ENCODE assay signal across 8 cellular contexts in the genomic region with DNA sequence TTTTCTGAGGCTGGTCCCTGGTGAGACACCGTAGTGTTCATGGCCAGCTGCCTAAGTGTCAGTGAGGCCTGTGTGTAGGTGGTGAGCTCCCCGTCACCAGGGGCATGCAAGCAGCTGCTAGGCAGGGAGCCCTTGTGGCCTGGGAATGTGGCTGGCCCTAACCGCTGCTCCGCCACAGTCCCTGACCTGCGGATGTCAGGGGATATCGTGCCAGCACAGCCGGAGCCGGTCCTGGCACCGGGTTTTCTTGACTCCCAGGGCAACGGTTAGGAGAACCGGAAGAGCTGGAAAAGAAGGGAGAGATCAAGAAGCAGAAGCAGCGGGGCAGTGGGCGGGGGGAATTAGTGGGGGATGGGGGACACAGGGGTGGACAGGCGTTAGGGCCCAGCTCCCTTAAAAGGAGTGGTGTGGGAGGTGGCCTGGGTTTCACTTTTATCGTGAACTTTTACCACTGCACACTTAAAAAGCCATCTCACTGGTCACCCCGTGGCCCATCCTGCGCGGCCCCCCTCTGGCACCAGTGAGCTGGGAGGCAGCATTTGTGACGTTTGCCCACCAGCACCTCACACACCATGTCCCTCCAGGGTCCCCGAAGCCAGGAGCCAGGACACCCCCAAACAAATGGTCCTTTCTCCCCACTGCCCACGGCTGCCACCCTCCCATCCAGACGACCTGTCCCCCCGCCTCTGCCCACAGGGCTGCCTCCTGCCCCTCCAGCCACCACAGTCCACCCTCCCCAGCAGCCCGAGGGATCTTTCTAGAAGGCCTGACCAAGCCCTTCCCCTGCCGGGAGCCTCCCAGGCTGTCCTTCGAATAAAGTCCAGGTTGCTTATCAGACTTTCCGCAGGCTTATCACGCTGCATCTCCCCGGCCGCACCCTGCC. TPM values are rescaled to one million over a fixed set of nuclear protein-coding genes. Genes with fewer than 3 reads are reported as not detected.
A peak's percentile ranks its signal among the peaks of the same experiment; 100 is the strongest.
DNase-seq lines count a peak whose midpoint lies in the region; ATAC-seq, FAIRE-seq and TF ChIP-seq lines count a peak whose summit lies in the region.

No MANE protein-coding gene starts in this region.

- H3K27me3 Mint-ChIP-seq in MCF 10A (ENCODE audit: insufficient read depth, unreplicated experiment), result no peaks in the 10 kb centered on the region

- H3K9me3 ChIP-seq in SK-N-SH (no peaks in the 10 kb centered on the region), HepG2 (ENCODE audit: low read length) (no peaks in the 10 kb centered on the region), tibial artery (no peaks in the 10 kb centered on the region)

- ATAC-seq in SK-N-SH treated with all-trans-retinoic acid at 6 μM for 48 hours (no peak), HepG2 (peak; percentile 7), HG02973 (IDR thresholded peaks at IDR 0.05; ENCODE audit: unreplicated experiment) (no peak)

- peak overlapping the region; percentile 73 for H3K27ac Mint-ChIP-seq in MCF 10A (ENCODE audit: low read depth, unreplicated experiment)

- H3K9ac ChIP-seq in SK-N-SH (no peak overlapping the region), HepG2 (ENCODE audit: insufficient read depth, low read depth, low read length) (peak overlapping the region; percentile 62)

- peaks cover 33% of the 10 kb centered on the region for H3K4me1 Mint-ChIP-seq in MCF 10A (ENCODE audit: insufficient read depth, unreplicated experiment)

- intact Hi-C loops in MCF 10A (cut with micrococcal nuclease) (no loop called here), HepG2 (cut with micrococcal nuclease; ENCODE audit: unreplicated experiment) (loop anchor here (2.0 kb wide), 1 partner anchor 70 kb away; the partner anchor contains the start of gene MAFK), tibial artery (cut with DNase I; ENCODE audit: low total_unique reads) (no loop called here)

- H3F3A ChIP-seq in SK-N-SH (replicated peaks; ENCODE audit: insufficient read depth), result peaks cover 23% of the 10 kb centered on the region

- H3K4me1 ChIP-seq in SK-N-SH (ENCODE audit: control insufficient read depth in 1 of 2, insufficient read depth in 2 of 2, low read depth in 1 of 2, low read length in 1 of 2) (peaks cover 17 to 35% of the 10 kb centered on the region in 2 experiments; a peak in 3 of 4 replicates), HepG2 (ENCODE audit: insufficient read depth, low read length) (peaks cover 64% of the 10 kb centered on the region), tibial artery (peaks cover 0 to 75% (median 60%) of the 10 kb centered on the region in 4 donors)

- H3K27me3 ChIP-seq in SK-N-SH (ENCODE audit: insufficient read depth), result no peaks in the 10 kb centered on the region
- H3K27me3 ChIP-seq in HepG2 (ENCODE audit: control insufficient read depth in 1 of 2, insufficient read depth in 2 of 2, low read length in 2 of 2), result no peaks in the 10 kb centered on the region
- H3K27me3 ChIP-seq in tibial artery, result no peaks in the 10 kb centered on the region

- peak in 1 of 2 experiments; percentile 32; a peak in 1 of 4 replicates for TF ChIP-seq POLR2A in HepG2 (IDR thresholded peaks at IDR 0.05; ENCODE audit: insufficient read depth in 1 of 2, low read depth in 2 of 2, low read length in 2 of 2)

- WGBS in SK-N-SH (ENCODE audit: low lambda C conversion rate), result 54% methylated on average over 27 of the region's 30 CpGs
- 2% methylated on average over 19 of the region's 30 CpGs for WGBS in HepG2 (ENCODE audit: low lambda C conversion rate)

- POLR2A ChIA-PET in SK-N-SH (lab: Yijun Ruan, JAX) (no interaction called here), MCF 10A (lab: Yijun Ruan, JAX) (interaction anchor here (0.6 to 2.6 kb wide), 2 partner anchors 95 to 1074 kb away, joined by 3 to 9 read pairs; partner anchors contain the start of gene TMEM184A), HepG2 (lab: Yijun Ruan, JAX) (interaction anchor here (0.9 to 1.8 kb wide), 5 partner anchors 9 to 304 kb away, joined by 3 to 9 read pairs (median 4); partner anchors contain the start of gene TMEM184A)

- H2AFZ ChIP-seq in SK-N-SH (ENCODE audit: low read depth) (peak overlapping the region; percentile 69; the same call in 1 of the 2 replicates), HepG2 (ENCODE audit: low read length) (no peak overlapping the region)

- CTCF ChIA-PET in SK-N-SH (lab: Yijun Ruan, JAX), result interaction anchor here (0.6 to 9.2 kb wide), 6 partner anchors 10 to 44 kb away, joined by 3 to 108 read pairs (median 6); no protein-coding TSS in a partner anchor
- CTCF ChIA-PET in MCF 10A (lab: Yijun Ruan, JAX), result interaction anchor here (0.6 to 3.4 kb wide), 4 partner anchors 13 to 65 kb away, joined by 3 to 21 read pairs (median 3); no protein-coding TSS in a partner anchor
- CTCF ChIA-PET in HepG2 (lab: Yijun Ruan, JAX; ENCODE audit: low intra/inter-chr PET ratio, low total read pairs), result no interaction called here

- TF ChIP-seq CTCF in SK-N-SH (IDR thresholded peaks at IDR 0.05), result no peak
- TF ChIP-seq CTCF in MCF 10A (IDR thresholded peaks at IDR 0.05; ENCODE audit: unreplicated experiment), result no peak
- TF ChIP-seq CTCF in HepG2 (CRISPR knock-in tag; IDR thresholded peaks at IDR 0.05), result peak; percentile 24
- no peak for TF ChIP-seq CTCF in tibial artery (IDR thresholded peaks at IDR 0.05)

- H3K9me2 ChIP-seq in SK-N-SH, result no peaks in the 10 kb centered on the region

- H3K36me3 Mint-ChIP-seq in MCF 10A (ENCODE audit: insufficient read depth, unreplicated experiment), result peaks cover 4% of the 10 kb centered on the region

- in situ Hi-C loops in HepG2 (cut with HindIII; ENCODE audit: extremely low pct_ligation_motif_present, low pct_unique_long_range_greater_than_20kb), result no loop called here

- DNase-seq in SK-N-SH, result no peak
- DNase-seq in MCF 10A (ENCODE audit: unreplicated experiment), result no peak
- DNase-seq in HepG2 (ENCODE audit: low spot score), result peak; percentile 73
- peak; percentile 63 to 91 for DNase-seq in tibial artery
- DNase-seq in NCI-H2107 (lab: John Stamatoyannopoulos, UW), result no peak
- no peak for DNase-seq in hippocampal formation (lab: John Stamatoyannopoulos, UW)

- TF ChIP-seq EP300 in SK-N-SH (IDR thresholded peaks at IDR 0.05; ENCODE audit: borderline replicate concordance in 1 of 2, low read depth in 1 of 2, low read length in 1 of 2) (no peak), HepG2 (IDR thresholded peaks at IDR 0.05; ENCODE audit: low read depth in 2 of 2, low read length in 2 of 2) (peak in 1 of 2 experiments; percentile 21; a peak in 1 of 4 replicates), HepG2 (CRISPR knock-in tag; IDR thresholded peaks at IDR 0.05; ENCODE audit: borderline replicate concordance) (0 out of 2 replicates have a peak, but pooled peaks have one; percentile 28)

- TF ChIP-seq RAD21 in SK-N-SH (IDR thresholded peaks at IDR 0.05; ENCODE audit: low read length) (no peak), HepG2 (CRISPR knock-in tag; IDR thresholded peaks at IDR 0.05) (no peak)

- H3K27ac ChIP-seq in SK-N-SH (ENCODE audit: low read depth in 2 of 2, low read length in 1 of 2), result peak overlapping the region in 1 of 2 experiments; percentile 12; a peak in 1 of 4 replicates
- peak overlapping the region; percentile 77 for H3K27ac ChIP-seq in HepG2 (ENCODE audit: extremely low read length, insufficient read depth, low read length)
- H3K27ac ChIP-seq in tibial artery, result peak overlapping the region; percentile 87 to 92

- H3K79me2 ChIP-seq in SK-N-SH (ENCODE audit: insufficient read depth), result peaks cover 31% of the 10 kb centered on the region
- H3K79me2 ChIP-seq in HepG2 (ENCODE audit: insufficient read depth, low read length), result peaks cover 21% of the 10 kb centered on the region

- BruUV-seq in MCF 10A (replicated peaks; lab: Mats Ljungman, UMichigan) (no TSS peak), HepG2 (replicated peaks; lab: Mats Ljungman, UMichigan) (no TSS peak)

- H3K4me2 ChIP-seq in SK-N-SH, result peak overlapping the region; percentile 88
- H3K4me2 ChIP-seq in HepG2 (ENCODE audit: low read depth, low read length), result peak overlapping the region; percentile 93

- H3K4me3 Mint-ChIP-seq in MCF 10A (ENCODE audit: unreplicated experiment), result no peak overlapping the region

- FAIRE-seq in HepG2 (lab: Jason Lieb, UNC), result no peak

- H3K36me3 ChIP-seq in SK-N-SH (replicated peaks in 1 of 2; ENCODE audit: control insufficient read depth in 1 of 2, insufficient read depth in 2 of 2, low read length in 1 of 2) (peaks cover 0 to under 1% of the 10 kb centered on the region in 2 experiments), HepG2 (replicated peaks in 1 of 2; ENCODE audit: control insufficient read depth in 1 of 2, insufficient read depth in 2 of 2, low read length in 2 of 2) (no peaks in the 10 kb centered on the region), tibial artery (no peaks in the 10 kb centered on the region)

- H3K4me3 ChIP-seq in SK-N-SH (ENCODE audit: low read depth in 2 of 2, low read length in 1 of 2) (peak overlapping the region; percentile 13 to 59; a peak in 2 of 4 replicates), HepG2 (replicated peaks in 1 of 3; ENCODE audit: insufficient read depth in 1 of 3, low read depth in 2 of 3, low read length in 3 of 3) (peak overlapping the region; percentile 50 to 84 (median 69)), tibial artery (peak overlapping the region; percentile 86 to 88)

- H4K20me1 ChIP-seq in SK-N-SH (ENCODE audit: insufficient read depth) (peaks cover 24% of the 10 kb centered on the region), HepG2 (ENCODE audit: insufficient read depth, low read length) (no peaks in the 10 kb centered on the region)

- H3K9me3 Mint-ChIP-seq in MCF 10A (ENCODE audit: unreplicated experiment), result no peaks in the 10 kb centered on the region

RNA-seq across cellular contexts. Expression of gene MICALL2, which starts 1.7 kb away (rescaled TPM):
- 38.8 and 41.2 TPM in 2 replicates for polyA plus RNA-seq in SK-N-SH (2012; rRNA removed)
- 6.9 and 10.4 TPM in 2 replicates for polyA plus RNA-seq in SK-N-SH (2012; cell fraction: cytosol; rRNA removed)
- 329 and 401 TPM in 2 replicates for polyA plus RNA-seq in SK-N-SH (2012; cell fraction: nucleus; rRNA removed)
- total RNA-seq in MCF 10A (2022), result 12.3 and 15.8 TPM in 2 replicates
- 1.8 and 5.8 TPM in 2 replicates for total RNA-seq in HepG2 (2016; rRNA removed; fragmentation: Illumina TruSeq; extraction: Trizol)
- 5.5 and 6.3 TPM in 2 replicates for total RNA-seq in HepG2 (2016; cell fraction: cytosol; rRNA removed; fragmentation: Illumina TruSeq; extraction: Trizol; ENCODE audit: low read depth)
- total RNA-seq in HepG2 (2016; cell fraction: insoluble cytoplasmic fraction; rRNA removed; fragmentation: Illumina TruSeq; extraction: Trizol), result 2.1 and 6.3 TPM in 2 replicates
- total RNA-seq in HepG2 (2016; cell fraction: membrane; rRNA removed; fragmentation: Illumina TruSeq; extraction: Trizol), result 2.9 and 3.0 TPM in 2 replicates
- 7.9 and 10.2 TPM in 2 replicates for total RNA-seq in HepG2 (2016; cell fraction: nucleus; rRNA removed; fragmentation: Illumina TruSeq; extraction: Trizol)
- polyA plus RNA-seq in HepG2 (2011; rRNA removed), result 12.4 and 15.0 TPM in 2 replicates
- polyA plus RNA-seq in HepG2 (2011; cell fraction: cytosol; rRNA removed), result 2.3 and 4.4 TPM in 2 replicates
- polyA plus RNA-seq in HepG2 (2011; cell fraction: nucleus; rRNA removed), result 231 and 294 TPM in 2 replicates
- polyA plus RNA-seq in HepG2 (2012), result 5.9 and 10.1 TPM in 2 replicates
- polyA plus RNA-seq in HepG2 (2016; cell fraction: cytosol; fragmentation: Illumina TruSeq; extraction: Trizol; ENCODE audit: low read depth), result 1.1 and 1.7 TPM in 2 replicates
- polyA plus RNA-seq in HepG2 (2016; cell fraction: insoluble cytoplasmic fraction; fragmentation: Illumina TruSeq; extraction: Trizol; ENCODE audit: low read depth), result 1.9 and 2.3 TPM in 2 replicates
- polyA plus RNA-seq in HepG2 (2016; cell fraction: membrane; fragmentation: Illumina TruSeq; extraction: Trizol; ENCODE audit: low read depth), result 1.3 and 1.7 TPM in 2 replicates
- polyA plus RNA-seq in HepG2 (2016; cell fraction: nucleus; fragmentation: Illumina TruSeq; extraction: Trizol; ENCODE audit: insufficient read depth, low read depth), result 32.1 and 32.9 TPM in 2 replicates
- polyA minus RNA-seq in HepG2 (2011; rRNA and poly(A)+ RNA removed; ENCODE audit: low replicate concordance), result 17.6 and 22.4 TPM in 2 replicates
- 2.2 and 2.5 TPM in 2 replicates for polyA minus RNA-seq in HepG2 (2011; cell fraction: cytosol; rRNA and poly(A)+ RNA removed)
- polyA minus RNA-seq in HepG2 (2011; cell fraction: nucleus; rRNA and poly(A)+ RNA removed), result 26.2 and 30.8 TPM in 2 replicates

RNA-seq across cellular contexts. Expression of gene INTS1, which starts 43.2 kb away (rescaled TPM):
- 35.7 and 48.1 TPM in 2 replicates for polyA plus RNA-seq in SK-N-SH (2012; rRNA removed)
- 12.0 and 22.3 TPM in 2 replicates for polyA plus RNA-seq in SK-N-SH (2012; cell fraction: cytosol; rRNA removed)
- polyA plus RNA-seq in SK-N-SH (2012; cell fraction: nucleus; rRNA removed), result 148 and 184 TPM in 2 replicates
- total RNA-seq in MCF 10A (2022), result 86.3 and 93.5 TPM in 2 replicates
- 17.3 and 29.0 TPM in 2 replicates for total RNA-seq in HepG2 (2016; rRNA removed; fragmentation: Illumina TruSeq; extraction: Trizol)
- 5.1 and 5.5 TPM in 2 replicates for total RNA-seq in HepG2 (2016; cell fraction: cytosol; rRNA removed; fragmentation: Illumina TruSeq; extraction: Trizol; ENCODE audit: low read depth)
- 10.4 and 29.7 TPM in 2 replicates for total RNA-seq in HepG2 (2016; cell fraction: insoluble cytoplasmic fraction; rRNA removed; fragmentation: Illumina TruSeq; extraction: Trizol)
- total RNA-seq in HepG2 (2016; cell fraction: membrane; rRNA removed; fragmentation: Illumina TruSeq; extraction: Trizol), result 7.6 and 9.1 TPM in 2 replicates
- 41.5 and 48.7 TPM in 2 replicates for total RNA-seq in HepG2 (2016; cell fraction: nucleus; rRNA removed; fragmentation: Illumina TruSeq; extraction: Trizol)
- polyA plus RNA-seq in HepG2 (2011; rRNA removed), result 13.7 and 18.2 TPM in 2 replicates
- 13.7 and 18.1 TPM in 2 replicates for polyA plus RNA-seq in HepG2 (2011; cell fraction: cytosol; rRNA removed)
- polyA plus RNA-seq in HepG2 (2011; cell fraction: nucleus; rRNA removed), result 167 and 254 TPM in 2 replicates
- polyA plus RNA-seq in HepG2 (2012), result 20.5 and 22.5 TPM in 2 replicates
- polyA plus RNA-seq in HepG2 (2016; cell fraction: cytosol; fragmentation: Illumina TruSeq; extraction: Trizol; ENCODE audit: low read depth), result 3.9 and 4.3 TPM in 2 replicates
- 11.9 and 26.2 TPM in 2 replicates for polyA plus RNA-seq in HepG2 (2016; cell fraction: insoluble cytoplasmic fraction; fragmentation: Illumina TruSeq; extraction: Trizol; ENCODE audit: low read depth)
- 6.0 and 6.1 TPM in 2 replicates for polyA plus RNA-seq in HepG2 (2016; cell fraction: membrane; fragmentation: Illumina TruSeq; extraction: Trizol; ENCODE audit: low read depth)
- polyA plus RNA-seq in HepG2 (2016; cell fraction: nucleus; fragmentation: Illumina TruSeq; extraction: Trizol; ENCODE audit: insufficient read depth, low read depth), result 118 and 123 TPM in 2 replicates
- polyA minus RNA-seq in HepG2 (2011; rRNA and poly(A)+ RNA removed; ENCODE audit: low replicate concordance), result 33.5 and 55.8 TPM in 2 replicates
- 18.4 and 23.7 TPM in 2 replicates for polyA minus RNA-seq in HepG2 (2011; cell fraction: cytosol; rRNA and poly(A)+ RNA removed)
- 25.5 and 29.1 TPM in 2 replicates for polyA minus RNA-seq in HepG2 (2011; cell fraction: nucleus; rRNA and poly(A)+ RNA removed)

Comparison
In these comparisons a context has a peak if more than half of its experiments do, and no peak if none do; other contexts are left out.
1. DNase-seq: peak in HepG2 (single experiment) and tibial artery (2 of 2); none in SK-N-SH (single experiment), MCF 10A (single experiment), NCI-H2107 (single experiment) and hippocampal formation (0 of 2).
2. H3K4me3 ChIP-seq: peak in every context shown above with its lines; median percentile 87 in tibial artery; 69 in HepG2; 36 in SK-N-SH.
3. Of the 25 proteins assayed by ChIP-seq in both HepG2 and SK-N-SH: peak only in HepG2: CTCF, EP300, MAX, MXI1, POLR2AphosphoS5, RXRA and 2 more; only in SK-N-SH: JUND and NFIC; in both: ELF1 and TAF1; in neither: 11; mixed calls (peak in some experiments, not most) for 2.